15 cellular contexts compared by ENCODE assay signal in genomic region chr7:114759347-114760062, GRCh38.
DNase-seq lines count a peak whose midpoint lies in the region; ATAC-seq and TF ChIP-seq lines count a peak whose summit lies in the region.
"Had no signal": no experiment of that assay in that cellular context is flagged by ENCODE, and none has a peak within 500 bp of the region (broad histone marks: within the 10 kb centered on the region; RNA-seq: fewer than 3 reads in every experiment).

No MANE protein-coding gene starts in this region.

- H3K4me3 Mint-ChIP-seq in natural killer cell treated with Interleukin-12 subunit alpha and Interleukin-12 subunit beta and Interleukin-15 and Interleukin-18, amount 100 ng/mL, for 72 hours, result no peak overlapping the region
- H3K4me3 Mint-ChIP-seq: activated CD4-positive, alpha-beta memory T cell treated with anti-CD3 and anti-CD28 coated beads for 36 hours; central memory CD8-positive, alpha-beta T cell; stimulated activated naive CD8-positive, alpha-beta T cell treated with anti-CD3 and anti-CD28 coated beads, Interleukin-15, Interleukin-2, amounts not matched to agents 100 ng/mL and 50 ng/mL, for 24 hours had no signal

- no peak overlapping the region for H3K27ac Mint-ChIP-seq in natural killer cell treated with Interleukin-12 subunit alpha and Interleukin-12 subunit beta and Interleukin-15 and Interleukin-18, amount 100 ng/mL, for 72 hours
- H3K27ac Mint-ChIP-seq: activated CD4-positive, alpha-beta memory T cell treated with anti-CD3 and anti-CD28 coated beads for 36 hours; stimulated activated naive CD8-positive, alpha-beta T cell treated with anti-CD3 and anti-CD28 coated beads, Interleukin-15, Interleukin-2, amounts not matched to agents 100 ng/mL and 50 ng/mL, for 24 hours had no signal

- TF ChIP-seq CTCF in RWPE1 (conservative IDR thresholded peaks at IDR 0.05; ENCODE audit: low read depth) (no peak), fibroblast of villous mesenchyme (IDR thresholded peaks at IDR 0.05; ENCODE audit: insufficient read depth, low read depth, low read length) (no peak), GM10266 (IDR thresholded peaks at IDR 0.05; ENCODE audit: control insufficient read depth, insufficient read depth, low read depth, missing control alignments) (no peak)

- DNase-seq in AG20443 (ENCODE audit: low spot score) (peak; percentile 13), HT1080 (ENCODE audit: low read depth) (peak; percentile 11), RWPE1 (ENCODE audit: low spot score) (peak; percentile 21), fibroblast of villous mesenchyme (ENCODE audit: low read depth) (peak; percentile 14), GM10266 (ENCODE audit: extremely low spot score) (no peak), iPS-NIHi11 (ENCODE audit: low spot score) (no peak), left lobe of liver (ENCODE audit: low spot score) (no peak)
- no peak for DNase-seq in natural killer cell treated with Interleukin-12 subunit alpha and Interleukin-12 subunit beta and Interleukin-15 and Interleukin-18, amount 100 ng/mL, for 72 hours (ENCODE audit: low spot score)
- DNase-seq: activated CD4-positive, alpha-beta memory T cell treated with anti-CD3 and anti-CD28 coated beads for 36 hours; AML-193; NCI-H2171; stimulated activated CD4-positive, alpha-beta T cell treated with anti-CD3 and anti-CD28 coated beads, Interleukin-4, amount 100 ng/mL, for 4 hours had no signal

- POLR2A ChIA-PET in RWPE1 (lab: Yijun Ruan, JAX; ENCODE audit: low non-redundant PET), result no interaction called here

- CTCF ChIA-PET in RWPE1 (lab: Yijun Ruan, JAX), result no interaction called here

- H3K36me3 Mint-ChIP-seq in natural killer cell treated with Interleukin-12 subunit alpha and Interleukin-12 subunit beta and Interleukin-15 and Interleukin-18, amount 100 ng/mL, for 72 hours, result no peaks in the 10 kb centered on the region
- H3K36me3 Mint-ChIP-seq: activated CD4-positive, alpha-beta memory T cell treated with anti-CD3 and anti-CD28 coated beads for 36 hours had no signal

- H3K27ac ChIP-seq in RWPE1, result no peak overlapping the region

- no peaks in the 10 kb centered on the region for H3K4me1 Mint-ChIP-seq in natural killer cell treated with Interleukin-12 subunit alpha and Interleukin-12 subunit beta and Interleukin-15 and Interleukin-18, amount 100 ng/mL, for 72 hours (ENCODE audit: low read depth in 2 of 2)
- H3K4me1 Mint-ChIP-seq: central memory CD8-positive, alpha-beta T cell had no signal

- no peaks in the 10 kb centered on the region for H3K9me3 Mint-ChIP-seq in natural killer cell treated with Interleukin-12 subunit alpha and Interleukin-12 subunit beta and Interleukin-15 and Interleukin-18, amount 100 ng/mL, for 72 hours
- H3K9me3 Mint-ChIP-seq: activated CD4-positive, alpha-beta memory T cell treated with anti-CD3 and anti-CD28 coated beads for 36 hours; central memory CD8-positive, alpha-beta T cell; stimulated activated naive CD8-positive, alpha-beta T cell treated with anti-CD3 and anti-CD28 coated beads, Interleukin-15, Interleukin-2, amounts not matched to agents 100 ng/mL and 50 ng/mL, for 24 hours had no signal

- no peak overlapping the region for H3K4me3 ChIP-seq in fibroblast of villous mesenchyme (ENCODE audit: low read depth, low read length)

- H3K27me3 Mint-ChIP-seq in natural killer cell treated with Interleukin-12 subunit alpha and Interleukin-12 subunit beta and Interleukin-15 and Interleukin-18, amount 100 ng/mL, for 72 hours, result no peaks in the 10 kb centered on the region

- no peak for ATAC-seq in natural killer cell treated with Interleukin-12 subunit alpha and Interleukin-12 subunit beta and Interleukin-15 and Interleukin-18, amount 100 ng/mL, for 72 hours
- ATAC-seq in left lobe of liver, result no peak
- ATAC-seq: Panc1 had no signal

Comparison
In these comparisons a context has a peak if more than half of its experiments do, and no peak if none do; other contexts are left out.
1. DNase-seq: peak in AG20443 (single experiment), HT1080 (single experiment), RWPE1 (single experiment) and fibroblast of villous mesenchyme (single experiment); none in GM10266 (single experiment), natural killer cell treated with Interleukin-12 subunit alpha and Interleukin-12 subunit beta and Interleukin-15 and Interleukin-18, amount 100 ng/mL, for 72 hours (single experiment), iPS-NIHi11 (single experiment) and left lobe of liver (single experiment).